18 cellular contexts compared by ENCODE assay signal in genomic region chr1:88455857-88456256, GRCh38.
"Had no signal": no experiment of that assay in that cellular context is flagged by ENCODE, and none has a peak within 500 bp of the region (broad histone marks: within the 10 kb centered on the region; RNA-seq: fewer than 3 reads in every experiment).

No MANE protein-coding gene starts in this region.

- H3K4me1 ChIP-seq: gastrocnemius medialis, heart right ventricle, right atrium auricular region, sigmoid colon had no signal

- H3K4me3 ChIP-seq: coronary artery, gastrocnemius medialis, heart right ventricle, ovary, right atrium auricular region, sigmoid colon, skin epidermis, stomach had no signal

- H3K4me1 Mint-ChIP-seq: nephron progenitor cell had no signal

- H3K27ac Mint-ChIP-seq: naive thymus-derived CD4-positive, alpha-beta T cell; nephron progenitor cell had no signal

- H3K27ac ChIP-seq: coronary artery, gastrocnemius medialis, heart right ventricle, ovary, right atrium auricular region, sigmoid colon, skin epidermis, stomach had no signal

- H3K9me3 Mint-ChIP-seq: nephron progenitor cell had no signal

- DNase-seq: effector CD4-positive, alpha-beta T cell; gastrocnemius medialis; heart right ventricle; hypothalamus; kidney glomerular epithelial cell; mesendoderm; naive thymus-derived CD4-positive, alpha-beta T cell; nephron progenitor cell; ovary; sigmoid colon; stimulated activated CD4-positive, alpha-beta T cell treated with anti-CD3 and anti-CD28 coated beads, Interleukin-2, amount 100 ng/mL, for 24 hours; stimulated activated naive CD4-positive, alpha-beta T cell; stomach; substantia nigra had no signal

- H3K36me3 Mint-ChIP-seq: naive thymus-derived CD4-positive, alpha-beta T cell had no signal

- H3K4me3 Mint-ChIP-seq: naive thymus-derived CD4-positive, alpha-beta T cell; nephron progenitor cell had no signal

- H3K27me3 ChIP-seq: ovary, right atrium auricular region, sigmoid colon, stomach had no signal

- H3K9me3 ChIP-seq: gastrocnemius medialis, heart right ventricle, ovary, right atrium auricular region, sigmoid colon, stomach had no signal

- ATAC-seq: esophagus mucosa; gastrocnemius medialis; heart right ventricle; naive thymus-derived CD4-positive, alpha-beta T cell had no signal

- H3K36me3 ChIP-seq: gastrocnemius medialis, heart right ventricle, ovary, right atrium auricular region, sigmoid colon, stomach had no signal
